17 cellular contexts compared by ENCODE assay signal in the genomic region with DNA sequence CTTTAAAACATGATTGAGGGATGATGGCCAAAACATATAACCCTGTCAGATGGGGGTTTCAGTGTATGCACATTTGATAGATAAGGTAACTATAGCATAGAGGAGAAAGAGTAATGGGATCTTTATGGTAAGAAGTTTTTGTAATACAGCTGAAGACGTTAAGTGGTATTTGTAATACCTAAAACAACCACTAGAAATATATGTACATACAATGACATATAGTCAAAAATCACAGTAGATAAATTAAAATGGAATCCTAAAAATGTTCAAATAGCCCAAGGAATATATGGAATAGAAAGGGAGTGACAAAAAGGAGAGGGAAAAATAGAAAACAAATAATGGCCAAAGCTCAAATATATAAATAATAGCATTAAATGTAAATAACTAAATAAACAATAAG.
DNase-seq lines count a peak whose midpoint lies in the region; ATAC-seq and TF ChIP-seq lines count a peak whose summit lies in the region.
"Had no signal": no experiment of that assay in that cellular context is flagged by ENCODE, and none has a peak within 500 bp of the region (broad histone marks: within the 10 kb centered on the region; RNA-seq: fewer than 3 reads in every experiment).

No MANE protein-coding gene starts in this region.

- H3K36me3 Mint-ChIP-seq in neural crest cell (ENCODE audit: low read depth): peaks cover 2% of the 10 kb centered on the region
- H3K36me3 Mint-ChIP-seq: CD4-positive, CD25-positive, alpha-beta regulatory T cell had no signal

- peaks cover 4% of the 10 kb centered on the region for H3K4me1 Mint-ChIP-seq in neural crest cell
- H3K4me1 Mint-ChIP-seq: CD4-positive, CD25-positive, alpha-beta regulatory T cell had no signal

- H3K27ac ChIP-seq in C4-2B: no peak overlapping the region
- H3K27ac ChIP-seq: SJCRH30 had no signal

- ATAC-seq in HG03159 (IDR thresholded peaks at IDR 0.05; ENCODE audit: unreplicated experiment): peak; percentile 45

- DNase-seq in RKO (ENCODE audit: low spot score): peak; percentile 3
- DNase-seq in neural crest cell (ENCODE audit: low read depth, low spot score): no peak
- no peak for DNase-seq in EL
- DNase-seq in NCI-H446 treated with DMSO at 0.1 percent for 48 hours (lab: John Stamatoyannopoulos, UW): no peak
- DNase-seq in midbrain (lab: John Stamatoyannopoulos, UW): no peak
- DNase-seq: AML-193; CD4-positive, CD25-positive, alpha-beta regulatory T cell; DMS79; GDM1; IMR-90; MV-4-11; NCI-H146; NCI-H226; NCI-H526 treated with DMSO at 0.1 percent for 48 hours; SJCRH30 had no signal

- no peak overlapping the region for H3K4me3 Mint-ChIP-seq in neural crest cell
- H3K4me3 Mint-ChIP-seq: CD4-positive, CD25-positive, alpha-beta regulatory T cell had no signal

- no peak overlapping the region for H3K27ac Mint-ChIP-seq in neural crest cell (ENCODE audit: unreplicated experiment)
- H3K27ac Mint-ChIP-seq: CD4-positive, CD25-positive, alpha-beta regulatory T cell had no signal

- TF ChIP-seq CTCF in C4-2B (conservative IDR thresholded peaks at IDR 0.05) (peak; percentile 28), neural crest cell (conservative IDR thresholded peaks at IDR 0.05) (peak; percentile 40)

- peaks cover 4% of the 10 kb centered on the region for H3K9me3 Mint-ChIP-seq in neural crest cell

- H3K27me3 Mint-ChIP-seq in neural crest cell (ENCODE audit: low read depth): no peaks in the 10 kb centered on the region
- H3K27me3 Mint-ChIP-seq: CD4-positive, CD25-positive, alpha-beta regulatory T cell had no signal
